ENCODE assay signal across 31 cellular contexts in genomic region chr6:77072694-77073409, GRCh38.
"Had no signal": no experiment of that assay in that cellular context is flagged by ENCODE, and none has a peak within 500 bp of the region (broad histone marks: within the 10 kb centered on the region; RNA-seq: fewer than 3 reads in every experiment).

No MANE protein-coding gene starts in this region.

- H3K4me1 ChIP-seq: breast epithelium, gastroesophageal sphincter, prostate gland, sigmoid colon, thyroid gland, upper lobe of left lung, vagina had no signal

- H3K4me2 ChIP-seq: hepatocyte had no signal

- H3K9me3 ChIP-seq: gastroesophageal sphincter, ovary, prostate gland, sigmoid colon, thyroid gland, upper lobe of left lung, vagina had no signal

- H3K36me3 ChIP-seq: breast epithelium, gastroesophageal sphincter, ovary, prostate gland, sigmoid colon, thyroid gland, upper lobe of left lung, vagina had no signal

- H3K27ac ChIP-seq: breast epithelium, epithelial cell of prostate, gastroesophageal sphincter, hepatocyte, ovary, prostate gland, sigmoid colon, thyroid gland, upper lobe of left lung, vagina had no signal

- DNase-seq: activated CD4-positive, alpha-beta T cell treated with anti-CD3 and anti-CD28 coated beads for 1 hour; activated CD4-positive, alpha-beta T cell treated with anti-CD3 and anti-CD28 coated beads, Interleukin-2, amount 50 U/mL, for 1 hour; activated CD8-positive, alpha-beta T cell treated with anti-CD3 and anti-CD28 coated beads for 36 hours; activated gamma-delta T cell treated with Interleukin-2 at 50 U/mL for 16 hours; activated naive CD4-positive, alpha-beta T cell treated with anti-CD3 and anti-CD28 coated beads, Interleukin-2, amount 50 U/mL, for 16 hours; activated T-cell treated with anti-CD3 and anti-CD28 coated beads, Interleukin-2, amount 50 U/mL, for 4 hours; amygdala; dermis blood vessel endothelial cell; effector CD4-positive, alpha-beta T cell; islet precursor cell; left ventricle myocardium superior; naive thymus-derived CD4-positive, alpha-beta T cell; ovary; retina; sigmoid colon; small intestine; stimulated activated CD4-positive, alpha-beta T cell treated with anti-CD3 and anti-CD28 coated beads, Interleukin-4, amount 100 ng/mL, for 24 hours; substantia nigra; T-helper 17 cell; T1000; thyroid gland; upper lobe of left lung had no signal

- FAIRE-seq: colon, small intestine had no signal

- H3K79me2 ChIP-seq: hepatocyte had no signal

- ATAC-seq: activated CD8-positive, alpha-beta T cell treated with anti-CD3 and anti-CD28 coated beads for 36 hours; activated T-cell treated with anti-CD3 and anti-CD28 coated beads, Interleukin-2, amount 50 U/mL, for 4 hours; activated T-helper 17 cell treated with anti-CD3 and anti-CD28 coated beads, Interleukin-2, amount 50 U/mL, for 72 hours; gastroesophageal sphincter; left ventricle myocardium superior; naive thymus-derived CD4-positive, alpha-beta T cell; stimulated activated effector memory CD8-positive, alpha-beta T cell treated with anti-CD3 and anti-CD28 coated beads, Interleukin-12 subunit alpha, Interleukin-12 subunit beta, amount 100 ng/mL, for 72 hours; T-helper 17 cell had no signal

- H2AFZ ChIP-seq: hepatocyte had no signal

- H3K4me3 ChIP-seq: breast epithelium, gastroesophageal sphincter, hepatocyte, ovary, prostate gland, sigmoid colon, thyroid gland, upper lobe of left lung, vagina had no signal

- H3K27me3 ChIP-seq: breast epithelium, gastroesophageal sphincter, hepatocyte, ovary, sigmoid colon, thyroid gland, upper lobe of left lung, vagina had no signal
